In genomic region chr19:2840794-2841790, GRCh38 we compare ENCODE assay signal across 1 cellular context.
A peak's percentile ranks its signal among the peaks of the same experiment; 100 is the strongest.
TF ChIP-seq lines count a peak whose summit lies in the region.

ZNF555 (plus strand) TSS chr19:2841475; CDS start chr19:2841573, 98 bp downstream.

TF ChIP-seq in K562, 482 proteins besides CTCF, POLR2A, EP300 and RAD21 (continued from another document and continues in another):
- TF ChIP-seq GTF3C2 (IDR thresholded peaks at IDR 0.05; ENCODE audit: borderline replicate concordance, extremely low read depth, insufficient read length) (no peak), USF2 (CRISPR knock-in tag; IDR thresholded peaks at IDR 0.05) (no peak), SAP30 (IDR thresholded peaks at IDR 0.05; ENCODE audit: borderline replicate concordance, insufficient read depth, low read depth, low read length, poor library complexity, severe bottlenecking) (no peak), ZNF232 (CRISPR knock-in tag; IDR thresholded peaks at IDR 0.05) (0 out of 2 replicates have a peak, but pooled peaks have one; percentile 30), EGR1 (conservative IDR thresholded peaks at IDR 0.05) (peak; percentile 53), PHF21A (IDR thresholded peaks at IDR 0.05; ENCODE audit: borderline replicate concordance, low read depth) (peak; percentile 96), JUNB (CRISPR knock-in tag; conservative IDR thresholded peaks at IDR 0.05) (0 out of 2 replicates have a peak, but pooled peaks have one; percentile 30), ARID1B (IDR thresholded peaks at IDR 0.05) (peak; percentile 25; the same call in 1 of the 2 replicates), ZKSCAN1 (IDR thresholded peaks at IDR 0.05; ENCODE audit: low read depth, low read length) (no peak), MAX (CRISPR knock-in tag; IDR thresholded peaks at IDR 0.05) (peak; percentile 78), DNMT1 (IDR thresholded peaks at IDR 0.05) (no peak), PCBP1 (IDR thresholded peaks at IDR 0.05; ENCODE audit: low read depth, low read length, poor library complexity, severe bottlenecking) (no peak), CCNT2 (IDR thresholded peaks at IDR 0.05; ENCODE audit: borderline replicate concordance, extremely low read depth, insufficient read length, low read depth, low read length) (peak; percentile 32), ELF1 (tag; IDR thresholded peaks at IDR 0.05) (no peak), NR2C2 (CRISPR knock-in tag; IDR thresholded peaks at IDR 0.05) (no peak), NR2C2 (tag; IDR thresholded peaks at IDR 0.05) (peak; percentile 24; the same call in 1 of the 2 replicates), KAT7 (CRISPR knock-in tag; IDR thresholded peaks at IDR 0.05; ENCODE audit: borderline replicate concordance) (0 out of 2 replicates have a peak, but pooled peaks have one; percentile 39), KLF13 (tag; IDR thresholded peaks at IDR 0.05; ENCODE audit: borderline replicate concordance, low read depth) (peak; percentile 63; the same call in 1 of the 2 replicates), CTBP1 (IDR thresholded peaks at IDR 0.05; ENCODE audit: borderline replicate concordance) (peak; percentile 48; the same call in 1 of the 2 replicates), ZNF24 (IDR thresholded peaks at IDR 0.05) (no peak), CHD4 (IDR thresholded peaks at IDR 0.05; ENCODE audit: insufficient read depth, insufficient replicate concordance, low read depth, low read length, poor library complexity, severe bottlenecking) (peak; percentile 63), SIN3A (IDR thresholded peaks at IDR 0.05; ENCODE audit: borderline replicate concordance in 2 of 2, control insufficient read depth in 1 of 2, low read depth in 2 of 2, low read length in 2 of 2) (peak in 1 of 2 experiments; percentile 76; a peak in 1 of 4 replicates), GATAD2B (IDR thresholded peaks at IDR 0.05; ENCODE audit: borderline replicate concordance) (peak; percentile 100), ZFP36 (IDR thresholded peaks at IDR 0.05; ENCODE audit: low read depth, low read length, partially characterized antibody) (no peak), THRAP3 (IDR thresholded peaks at IDR 0.05; ENCODE audit: borderline replicate concordance) (no peak), MAFF (IDR thresholded peaks at IDR 0.05; ENCODE audit: low read length) (no peak), HDAC2 (IDR thresholded peaks at IDR 0.05) (peak; percentile 95), SMARCC2 (IDR thresholded peaks at IDR 0.05; ENCODE audit: low read depth) (no peak), SUPT5H (IDR thresholded peaks at IDR 0.05) (peak; percentile 69), ERF (CRISPR knock-in tag; IDR thresholded peaks at IDR 0.05) (no peak), VEZF1 (CRISPR knock-in tag; IDR thresholded peaks at IDR 0.05) (peak; percentile 73), ZNF217 (CRISPR knock-in tag; IDR thresholded peaks at IDR 0.05) (no peak), CGGBP1 (CRISPR knock-in tag; IDR thresholded peaks at IDR 0.05) (no peak), PML (IDR thresholded peaks at IDR 0.05; ENCODE audit: low read length) (no peak), ZNF174 (CRISPR knock-in tag; IDR thresholded peaks at IDR 0.05) (no peak), NR1H2 (CRISPR knock-in tag; IDR thresholded peaks at IDR 0.05) (no peak; the same call in 1 of the 2 replicates), SMAD4 (CRISPR knock-in tag; conservative IDR thresholded peaks at IDR 0.05) (peak; percentile 92; the same call in 1 of the 2 replicates), ZNF717 (CRISPR knock-in tag; IDR thresholded peaks at IDR 0.05) (no peak), SLC30A9 (CRISPR knock-in tag; IDR thresholded peaks at IDR 0.05) (no peak), SNAPC5 (CRISPR knock-in tag; IDR thresholded peaks at IDR 0.05) (no peak), ZNF75A (CRISPR knock-in tag; IDR thresholded peaks at IDR 0.05) (no peak), CTCFL (IDR thresholded peaks at IDR 0.05; ENCODE audit: borderline replicate concordance, insufficient read depth, low read depth, low read length, poor library complexity, severe bottlenecking) (peak; percentile 95), MNT (conservative IDR thresholded peaks at IDR 0.05) (peak in 1 of 2 experiments; percentile 78; a peak in 2 of 4 replicates), CHCHD3 (CRISPR knock-in tag; IDR thresholded peaks at IDR 0.05) (no peak), ZBTB34 (CRISPR knock-in tag; IDR thresholded peaks at IDR 0.05) (no peak), ARID3B (CRISPR knock-in tag; IDR thresholded peaks at IDR 0.05; ENCODE audit: borderline replicate concordance) (no peak), KDM5B (IDR thresholded peaks at IDR 0.05; ENCODE audit: insufficient replicate concordance, low read depth, low read length) (peak; percentile 55), RHOXF2B (CRISPR knock-in tag; conservative IDR thresholded peaks at IDR 0.05) (no peak), JUN (IDR thresholded peaks at IDR 0.05; ENCODE audit: borderline replicate concordance, low read depth, low read length) (no peak), JUN (CRISPR knock-in tag; IDR thresholded peaks at IDR 0.05; ENCODE audit: borderline replicate concordance) (0 out of 2 replicates have a peak, but pooled peaks have one; percentile 68), CBX3 (IDR thresholded peaks at IDR 0.05; ENCODE audit: borderline replicate concordance in 1 of 2, low read length in 2 of 2) (peak in 1 of 2 experiments; percentile 20; a peak in 1 of 3 replicates), THRA (IDR thresholded peaks at IDR 0.05) (no peak)
